Comparison of ENCODE assay signal across 8 cellular contexts in genomic region chr1:26820784-26821269, GRCh38. TPM values are rescaled to one million over a fixed set of nuclear protein-coding genes. Genes with fewer than 3 reads are reported as not detected.
DNase-seq lines count a peak whose midpoint lies in the region; ATAC-seq and TF ChIP-seq lines count a peak whose summit lies in the region.

No MANE protein-coding gene starts in this region.

- peak; percentile 63 for TF ChIP-seq CTCF in GM12864 (IDR thresholded peaks at IDR 0.05; ENCODE audit: low read depth, low read length, missing control alignments)

- H3K36me3 Mint-ChIP-seq in activated naive CD8-positive, alpha-beta T cell treated with anti-CD3 and anti-CD28 coated beads for 36 hours = no peaks in the 10 kb centered on the region
- no peaks in the 10 kb centered on the region for H3K36me3 Mint-ChIP-seq in stimulated activated naive CD8-positive, alpha-beta T cell treated with anti-CD3 and anti-CD28 coated beads, Interleukin-15, Interleukin-2, amounts not matched to agents 100 ng/mL and 50 ng/mL, for 24 hours (ENCODE audit: low read depth)

- no peaks in the 10 kb centered on the region for H3K9me3 Mint-ChIP-seq in activated naive CD8-positive, alpha-beta T cell treated with anti-CD3 and anti-CD28 coated beads for 36 hours
- H3K9me3 Mint-ChIP-seq in stimulated activated naive CD8-positive, alpha-beta T cell treated with anti-CD3 and anti-CD28 coated beads, Interleukin-15, Interleukin-2, amounts not matched to agents 100 ng/mL and 50 ng/mL, for 24 hours = no peaks in the 10 kb centered on the region

- H3K4me3 Mint-ChIP-seq in activated naive CD8-positive, alpha-beta T cell treated with anti-CD3 and anti-CD28 coated beads for 36 hours = peak overlapping the region; percentile 44
- no peak overlapping the region for H3K4me3 Mint-ChIP-seq in stimulated activated naive CD8-positive, alpha-beta T cell treated with anti-CD3 and anti-CD28 coated beads, Interleukin-15, Interleukin-2, amounts not matched to agents 100 ng/mL and 50 ng/mL, for 24 hours

- CTCF ChIA-PET in HEK293T (lab: Yijun Ruan, JAX) = interaction anchor here (0.6 to 1.0 kb wide), 2 partner anchors 9 to 21 kb away, joined by 3 read pairs; no protein-coding TSS in a partner anchor

- POLR2A ChIA-PET in HEK293T (lab: Yijun Ruan, JAX) = interaction anchor here (0.6 to 1.1 kb wide), 3 partner anchors 33 to 69 kb away, joined by 3 to 4 read pairs (median 3); partner anchors contain the start of genes GPN2 and PIGV

- DNase-seq in GM12864 (ENCODE audit: low read depth) (peak; percentile 79), HuH-7 (ENCODE audit: low spot score) (peak; percentile 55), epidermal melanocyte (ENCODE audit: insufficient read length, low spot score) (no peak), HEK293T (ENCODE audit: extremely low spot score) (no peak)
- DNase-seq in activated naive CD8-positive, alpha-beta T cell treated with anti-CD3 and anti-CD28 coated beads for 36 hours = no peak
- no peak for DNase-seq in stimulated activated CD4-positive, alpha-beta T cell treated with anti-CD3 and anti-CD28 coated beads, Interleukin-15, amount 100 ng/mL, for 24 hours

- peaks cover 19% of the 10 kb centered on the region for H3K4me1 Mint-ChIP-seq in activated naive CD8-positive, alpha-beta T cell treated with anti-CD3 and anti-CD28 coated beads for 36 hours
- peaks cover 29% of the 10 kb centered on the region for H3K4me1 Mint-ChIP-seq in stimulated activated naive CD8-positive, alpha-beta T cell treated with anti-CD3 and anti-CD28 coated beads, Interleukin-15, Interleukin-2, amounts not matched to agents 100 ng/mL and 50 ng/mL, for 24 hours (ENCODE audit: low read depth)

- H3K27me3 Mint-ChIP-seq in activated naive CD8-positive, alpha-beta T cell treated with anti-CD3 and anti-CD28 coated beads for 36 hours = no peaks in the 10 kb centered on the region
- H3K27me3 Mint-ChIP-seq in stimulated activated naive CD8-positive, alpha-beta T cell treated with anti-CD3 and anti-CD28 coated beads, Interleukin-15, Interleukin-2, amounts not matched to agents 100 ng/mL and 50 ng/mL, for 24 hours = no peaks in the 10 kb centered on the region

- peak; percentile 80 for ATAC-seq in GM21381 (IDR thresholded peaks at IDR 0.05; ENCODE audit: unreplicated experiment)

- H3K4me3 ChIP-seq in GM12864 (ENCODE audit: low read depth, low read length) = no peak overlapping the region

- peak overlapping the region; percentile 69 for H3K27ac Mint-ChIP-seq in activated naive CD8-positive, alpha-beta T cell treated with anti-CD3 and anti-CD28 coated beads for 36 hours
- H3K27ac Mint-ChIP-seq in stimulated activated naive CD8-positive, alpha-beta T cell treated with anti-CD3 and anti-CD28 coated beads, Interleukin-15, Interleukin-2, amounts not matched to agents 100 ng/mL and 50 ng/mL, for 24 hours = peak overlapping the region; percentile 26

TF ChIP-seq in HEK293T, 16 proteins besides CTCF, POLR2A, EP300 and RAD21:
- no peak for TF ChIP-seq FOXM1 (IDR thresholded peaks at IDR 0.05; ENCODE audit: borderline replicate concordance)
- no peak for TF ChIP-seq ARNT (IDR thresholded peaks at IDR 0.05)
- TF ChIP-seq BHLHE40 (IDR thresholded peaks at IDR 0.05; ENCODE audit: borderline replicate concordance) = no peak
- no peak for TF ChIP-seq ELF4 (IDR thresholded peaks at IDR 0.05)
- TF ChIP-seq NFRKB (IDR thresholded peaks at IDR 0.05) = no peak
- TF ChIP-seq HDGF (IDR thresholded peaks at IDR 0.05; ENCODE audit: borderline replicate concordance) = no peak
- no peak for TF ChIP-seq FOXK2 (IDR thresholded peaks at IDR 0.05)
- no peak for TF ChIP-seq TARDBP (IDR thresholded peaks at IDR 0.05)
- no peak for TF ChIP-seq FOXA1 (IDR thresholded peaks at IDR 0.05)

RNA-seq across cellular contexts. Expression of gene ZDHHC18, which starts 5.7 kb away (rescaled TPM):
- total RNA-seq in activated naive CD8-positive, alpha-beta T cell treated with anti-CD3 and anti-CD28 coated beads for 36 hours = 10 to 100 TPM; 48.5 to 48.8 TPM

RNA-seq across cellular contexts. Expression of gene PIGV, which starts 33.1 kb away (rescaled TPM):
- total RNA-seq in activated naive CD8-positive, alpha-beta T cell treated with anti-CD3 and anti-CD28 coated beads for 36 hours = 10 to 100 TPM; 20.8 to 20.9 TPM

RNA-seq across cellular contexts. Expression of gene SFN, which starts 42.1 kb away (rescaled TPM):
- under 1 TPM in 1 of 2 experiments, not detected in 1; 0.43 TPM for total RNA-seq in activated naive CD8-positive, alpha-beta T cell treated with anti-CD3 and anti-CD28 coated beads for 36 hours

Comparison
In these comparisons a context has a peak if more than half of its experiments do, and no peak if none do; other contexts are left out.
1. DNase-seq: peak in GM12864 (single experiment) and HuH-7 (single experiment); none in activated naive CD8-positive, alpha-beta T cell treated with anti-CD3 and anti-CD28 coated beads for 36 hours (single experiment), epidermal melanocyte (single experiment), stimulated activated CD4-positive, alpha-beta T cell treated with anti-CD3 and anti-CD28 coated beads, Interleukin-15, amount 100 ng/mL, for 24 hours (single experiment) and HEK293T (single experiment).